8 cellular contexts compared by ENCODE assay signal in the genomic region with DNA sequence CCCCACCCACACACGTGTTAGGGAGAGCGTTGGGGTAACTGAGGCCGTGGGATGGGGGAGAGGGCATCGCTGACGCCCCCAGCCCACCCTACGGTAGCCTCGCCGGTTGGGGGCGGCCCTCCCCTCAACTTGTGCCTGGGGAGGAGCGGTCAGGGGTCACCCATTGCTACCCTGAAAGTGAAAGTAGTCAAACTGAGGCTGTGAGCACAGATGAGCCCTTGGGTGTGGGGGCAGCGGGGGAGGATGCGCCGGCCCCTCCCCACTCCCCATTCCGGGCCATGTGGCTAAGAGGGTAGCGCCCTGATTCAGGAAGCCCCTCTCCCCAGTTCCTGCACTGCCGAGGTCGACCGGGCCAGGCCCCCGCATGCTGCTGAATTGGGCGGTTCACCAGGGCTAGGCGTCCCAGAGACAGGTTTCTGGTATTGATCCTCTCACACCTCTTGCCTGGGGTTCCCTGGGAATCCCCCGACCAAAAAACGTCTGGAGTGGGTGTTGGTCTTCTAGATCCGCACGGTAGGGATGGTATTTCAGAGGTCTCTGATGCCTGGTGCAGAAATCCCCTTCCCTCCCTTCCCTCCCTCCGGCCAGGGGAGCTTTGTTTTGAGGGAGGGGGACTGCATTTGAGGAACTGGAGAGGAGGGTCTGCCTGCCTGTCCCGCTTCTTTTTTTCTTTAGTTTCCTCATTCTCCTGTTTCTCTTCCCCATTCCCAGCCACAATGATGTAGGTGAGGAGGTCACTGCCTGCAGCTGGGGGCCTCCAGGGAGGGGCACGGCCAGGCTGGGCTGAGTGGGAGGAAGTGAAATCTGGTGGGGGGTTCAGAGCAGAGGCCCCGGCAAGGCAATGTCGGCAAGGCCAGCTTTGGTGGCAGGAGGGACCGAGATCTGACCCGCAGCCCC. TPM values are rescaled to one million over a fixed set of nuclear protein-coding genes. Genes with fewer than 3 reads are reported as not detected.
A peak's percentile ranks its signal among the peaks of the same experiment; 100 is the strongest.
DNase-seq lines count a peak whose midpoint lies in the region; ATAC-seq and TF ChIP-seq lines count a peak whose summit lies in the region.

No MANE protein-coding gene starts in this region.

- no peaks in the 10 kb centered on the region for H3K36me3 ChIP-seq in HUES64 (ENCODE audit: insufficient read depth, low read length)
- H3K36me3 ChIP-seq in naive thymus-derived CD4-positive, alpha-beta T cell (ENCODE audit: control insufficient read depth in 2 of 3, insufficient read depth in 3 of 3, low read length in 3 of 3) = peaks cover 0 to 5% (median 0%) of the 10 kb centered on the region in 3 experiments
- H3K36me3 ChIP-seq in upper lobe of left lung = no peaks in the 10 kb centered on the region

- H3K9me3 ChIP-seq in HUES64 (ENCODE audit: insufficient read depth, low read depth, low read length) = no peaks in the 10 kb centered on the region
- no peaks in the 10 kb centered on the region for H3K9me3 ChIP-seq in naive thymus-derived CD4-positive, alpha-beta T cell (ENCODE audit: control insufficient read depth in 2 of 3, low read length in 3 of 3)
- no peaks in the 10 kb centered on the region for H3K9me3 ChIP-seq in upper lobe of left lung

- WGBS in HUES64 = 5% methylated on average over 26 of the region's 32 CpGs
- 12 to 16% methylated on average over 13 to 29 of the region's 32 CpGs for WGBS in upper lobe of left lung, 2 donors

- peak overlapping the region; percentile 88 to 96 for H3K27ac Mint-ChIP-seq in effector memory CD8-positive, alpha-beta T cell
- peak overlapping the region; percentile 78 to 96 (median 88) for H3K27ac Mint-ChIP-seq in naive thymus-derived CD4-positive, alpha-beta T cell

- TF ChIP-seq POLR2A in upper lobe of left lung (IDR thresholded peaks at IDR 0.05) = peak in 2 of 4 donors; percentile 19 to 57

- H3K27me3 ChIP-seq in HUES64 (ENCODE audit: insufficient read depth, low read length) (no peaks in the 10 kb centered on the region), upper lobe of left lung (no peaks in the 10 kb centered on the region)
- no peaks in the 10 kb centered on the region for H3K27me3 ChIP-seq in naive thymus-derived CD4-positive, alpha-beta T cell (ENCODE audit: control insufficient read depth in 2 of 2, insufficient read depth in 2 of 2, low read length in 2 of 2)

- H3K9ac ChIP-seq in HUES64 (ENCODE audit: low read depth, low read length) = peak overlapping the region; percentile 66

- intact Hi-C loops in naive thymus-derived CD4-positive, alpha-beta T cell (cut with micrococcal nuclease) = loop anchor here (1.0 to 10.0 kb wide), 5 partner anchors 24 to 824 kb away; a partner anchor contains a TSS

- CTCF ChIA-PET in naive thymus-derived CD4-positive, alpha-beta T cell (lab: Charles Lee) = interaction anchor here (0.7 to 13.9 kb wide), 5 partner anchors 10 to 40 kb away, joined by 3 to 462 read pairs (median 14); no protein-coding TSS in a partner anchor

- TF ChIP-seq CTCF in upper lobe of left lung (IDR thresholded peaks at IDR 0.05) = no peak

- peak overlapping the region; percentile 87 to 92 for H3K4me3 Mint-ChIP-seq in effector memory CD8-positive, alpha-beta T cell
- peak overlapping the region; percentile 78 to 96 (median 90) for H3K4me3 Mint-ChIP-seq in naive thymus-derived CD4-positive, alpha-beta T cell

- H3K4me1 ChIP-seq in HUES64 (ENCODE audit: insufficient read depth, low read length) (peaks cover 41% of the 10 kb centered on the region), upper lobe of left lung (peaks cover 70 to 84% (median 82%) of the 10 kb centered on the region in 4 donors)
- peaks cover 64 to 68% of the 10 kb centered on the region in 2 donors for H3K4me1 ChIP-seq in naive thymus-derived CD4-positive, alpha-beta T cell (ENCODE audit: control insufficient read depth in 2 of 2, insufficient read depth in 2 of 2, low read length in 2 of 2)

- ATAC-seq in effector memory CD8-positive, alpha-beta T cell (replicated peaks) = peak; percentile 3
- no peak for ATAC-seq in naive thymus-derived CD4-positive, alpha-beta T cell
- ATAC-seq in upper lobe of left lung (ENCODE audit: low FRiP score in 2 of 2) (peak in 1 of 2 donors; percentile 18), HG03354 (IDR thresholded peaks at IDR 0.05; ENCODE audit: poor library complexity, severe bottlenecking, unreplicated experiment) (no peak), GM18517 (IDR thresholded peaks at IDR 0.05; ENCODE audit: unreplicated experiment) (no peak)

- peak; percentile 66 for DNase-seq in activated CD4-positive, alpha-beta T cell treated with anti-CD3 and anti-CD28 coated beads for 48 hours
- DNase-seq in effector memory CD8-positive, alpha-beta T cell = peak in 2 of 3 experiments; percentile 32 to 41
- peak in 5 of 9 donors; percentile 27 to 75 (median 41) for DNase-seq in naive thymus-derived CD4-positive, alpha-beta T cell
- DNase-seq in upper lobe of left lung (peak; percentile 52 to 83), AG20443 (ENCODE audit: low spot score) (no peak)

- peaks cover 60 to 69% of the 10 kb centered on the region in 2 donors for H3K4me1 Mint-ChIP-seq in effector memory CD8-positive, alpha-beta T cell (ENCODE audit: low read depth in 2 of 2)
- H3K4me1 Mint-ChIP-seq in naive thymus-derived CD4-positive, alpha-beta T cell = peaks cover 35 to 78% (median 59%) of the 10 kb centered on the region in 7 donors

- peak overlapping the region; percentile 38; the same call in 1 of the 2 replicates for H3K27ac ChIP-seq in HUES64 (ENCODE audit: low read depth, low read length)
- peak overlapping the region; percentile 97 for H3K27ac ChIP-seq in naive thymus-derived CD4-positive, alpha-beta T cell (ENCODE audit: low read depth, low read length)
- H3K27ac ChIP-seq in upper lobe of left lung = peak overlapping the region; percentile 91 to 96 (median 93)

- peaks cover 40% of the 10 kb centered on the region for H3K36me3 Mint-ChIP-seq in effector memory CD8-positive, alpha-beta T cell (ENCODE audit: insufficient read depth)
- peaks cover 0 to 6% (median 0%) of the 10 kb centered on the region in 5 donors for H3K36me3 Mint-ChIP-seq in naive thymus-derived CD4-positive, alpha-beta T cell

- no peak for TF ChIP-seq EP300 in upper lobe of left lung (IDR thresholded peaks at IDR 0.05)

- POLR2A ChIA-PET in naive thymus-derived CD4-positive, alpha-beta T cell (lab: Charles Lee) = interaction anchor here (1.0 to 13.2 kb wide), 6 partner anchors 10 to 45 kb away, joined by 3 to 127 read pairs (median 18); no protein-coding TSS in a partner anchor

- no peaks in the 10 kb centered on the region for H3K27me3 Mint-ChIP-seq in effector memory CD8-positive, alpha-beta T cell
- no peaks in the 10 kb centered on the region for H3K27me3 Mint-ChIP-seq in naive thymus-derived CD4-positive, alpha-beta T cell

- H3K9me3 Mint-ChIP-seq in effector memory CD8-positive, alpha-beta T cell = no peaks in the 10 kb centered on the region
- no peaks in the 10 kb centered on the region for H3K9me3 Mint-ChIP-seq in naive thymus-derived CD4-positive, alpha-beta T cell

- H3K4me3 ChIP-seq in HUES64 (ENCODE audit: low read length) = peak overlapping the region; percentile 74
- peak overlapping the region; percentile 79 for H3K4me3 ChIP-seq in naive thymus-derived CD4-positive, alpha-beta T cell (ENCODE audit: low read length)
- H3K4me3 ChIP-seq in upper lobe of left lung = peak overlapping the region; percentile 79 to 97 (median 87)

RNA-seq across cellular contexts. Expression of a gene that starts 1.0 kb away (rescaled TPM):
- polyA plus RNA-seq in HUES64 (2013, experiment 1 of 2) = 14.8 TPM
- 16.4 TPM for polyA plus RNA-seq in HUES64 (2013, experiment 2 of 2)
- 10 to 100 TPM; 18.5 to 71.4 (median 29.8) TPM for total RNA-seq in naive thymus-derived CD4-positive, alpha-beta T cell
- polyA plus RNA-seq in naive thymus-derived CD4-positive, alpha-beta T cell = 1 to 10 TPM; 3.5 to 7.8 TPM
- 100 to 1,000 TPM in 1 of 6 donors, 10 to 100 TPM in 5; 24.8 to 128 (median 52.5) TPM for total RNA-seq in upper lobe of left lung

RNA-seq across cellular contexts. Expression of a gene that starts 37.8 kb away (rescaled TPM):
- polyA plus RNA-seq in HUES64 (2013, experiment 1 of 2) = 6.7 TPM
- 9.0 TPM for polyA plus RNA-seq in HUES64 (2013, experiment 2 of 2)
- 1 to 10 TPM; 1.2 to 6.8 (median 5.4) TPM for total RNA-seq in naive thymus-derived CD4-positive, alpha-beta T cell
- under 1 TPM; 0.65 to 0.91 TPM for polyA plus RNA-seq in naive thymus-derived CD4-positive, alpha-beta T cell
- 10 to 100 TPM in 5 of 6 donors, 1 to 10 TPM in 1; 9.1 to 24.6 (median 21.2) TPM for total RNA-seq in upper lobe of left lung

Comparison
In these comparisons a context has a peak if more than half of its experiments do, and no peak if none do; other contexts are left out.
1. H3K27ac ChIP-seq: peak in every context shown above with its lines; median percentile 97 in naive thymus-derived CD4-positive, alpha-beta T cell; 93 in upper lobe of left lung; 38 in HUES64.